8 cellular contexts compared by ENCODE assay signal in the genomic region with DNA sequence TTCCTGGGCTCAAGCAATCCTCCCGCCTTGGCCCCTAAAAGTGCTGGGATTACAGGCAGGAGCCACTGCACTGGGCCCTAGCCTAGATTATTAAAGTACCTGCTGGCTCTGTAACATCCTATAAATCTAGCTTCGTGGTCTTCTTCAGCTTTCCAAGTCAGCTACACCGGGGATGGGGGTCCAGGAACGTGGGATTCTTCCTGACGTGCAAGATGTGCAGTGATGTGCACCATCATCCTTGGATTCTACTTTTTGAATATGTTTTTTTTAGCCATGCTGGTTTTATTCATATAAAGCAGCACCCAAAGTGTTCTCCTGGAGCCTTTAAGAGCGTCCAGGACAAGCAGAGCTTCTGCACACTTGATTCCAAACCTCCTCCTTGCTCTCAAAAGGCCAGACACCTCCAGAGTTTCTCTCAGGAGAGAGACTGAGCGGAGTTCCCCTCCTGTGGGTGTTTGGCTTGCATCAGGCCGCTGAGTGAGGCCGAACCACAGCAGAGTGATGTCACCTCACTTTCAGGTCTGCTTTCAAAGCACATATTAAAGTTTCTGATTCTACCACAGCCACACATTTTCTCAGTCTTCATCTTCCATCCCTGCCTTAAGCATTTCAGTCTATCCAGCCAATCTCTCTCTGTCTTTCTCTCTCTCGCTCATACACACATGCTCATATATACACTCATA. TPM values are rescaled to one million over a fixed set of nuclear protein-coding genes. Genes with fewer than 3 reads are reported as not detected.
DNase-seq lines count a peak whose midpoint lies in the region; ATAC-seq, FAIRE-seq and TF ChIP-seq lines count a peak whose summit lies in the region.

No MANE protein-coding gene starts in this region.

- H3K36me3 Mint-ChIP-seq in activated naive CD8-positive, alpha-beta T cell treated with anti-CD3 and anti-CD28 coated beads for 36 hours = peaks cover 29% of the 10 kb centered on the region

- in situ Hi-C loops in GM13976 (cut with MboI; ENCODE audit: low sequenced_read_pairs, unreplicated experiment) = loop anchor here (10.0 kb wide), 1 partner anchor 188 kb away; a partner anchor contains a TSS

- no peaks in the 10 kb centered on the region for H3K9me3 ChIP-seq in small intestine (ENCODE audit: control insufficient read depth, low read depth)

- H3K27ac ChIP-seq in RWPE1 (peak overlapping the region; percentile 77), small intestine (ENCODE audit: low read depth in 1 of 2, low read length in 1 of 2) (peak overlapping the region; percentile 81 to 83)

- DNase-seq in GM13976 (ENCODE audit: low spot score) (peak; percentile 81), RWPE1 (ENCODE audit: low spot score) (no peak), small intestine (peak; percentile 55), epidermal melanocyte (ENCODE audit: insufficient read length, low spot score) (no peak), NCI-H2081 treated with DMSO at 0.1 percent for 48 hours (lab: John Stamatoyannopoulos, UW) (no peak), GDM1 (lab: John Stamatoyannopoulos, UW) (no peak)
- peak; percentile 86 for DNase-seq in activated naive CD8-positive, alpha-beta T cell treated with anti-CD3 and anti-CD28 coated beads for 36 hours

- 68 to 85% (median 74%) methylated on average over 10 of the region's 10 CpGs for WGBS in small intestine, 3 donors

- CTCF ChIA-PET in RWPE1 (lab: Yijun Ruan, JAX) = interaction anchor here (0.6 kb wide), 1 partner anchor 42 kb away, joined by 3 read pairs; no protein-coding TSS in a partner anchor

- peak overlapping the region; percentile 87 for H3K4me3 Mint-ChIP-seq in activated naive CD8-positive, alpha-beta T cell treated with anti-CD3 and anti-CD28 coated beads for 36 hours

- H3K27ac Mint-ChIP-seq in activated naive CD8-positive, alpha-beta T cell treated with anti-CD3 and anti-CD28 coated beads for 36 hours = peak overlapping the region; percentile 96

- H3K4me1 Mint-ChIP-seq in activated naive CD8-positive, alpha-beta T cell treated with anti-CD3 and anti-CD28 coated beads for 36 hours = peaks cover 71% of the 10 kb centered on the region

- TF ChIP-seq CTCF in GM13976 (IDR thresholded peaks at IDR 0.05; ENCODE audit: borderline replicate concordance, control extremely low read depth, extremely low read depth, insufficient read depth, missing control alignments) (no peak), RWPE1 (conservative IDR thresholded peaks at IDR 0.05; ENCODE audit: low read depth) (no peak)

- ATAC-seq in HG02642 (IDR thresholded peaks at IDR 0.05; ENCODE audit: poor library complexity, unreplicated experiment) = peak; percentile 76

- no peaks in the 10 kb centered on the region for H3K27me3 ChIP-seq in small intestine (ENCODE audit: control insufficient read depth in 2 of 2, insufficient read depth in 2 of 2, low read length in 2 of 2)

- no peak overlapping the region for H3K4me3 ChIP-seq in small intestine (ENCODE audit: low read depth in 1 of 2, low read length in 2 of 2)

- no peak for FAIRE-seq in small intestine (lab: Jason Lieb, UNC)

- peaks cover 5% of the 10 kb centered on the region for H3K9me3 Mint-ChIP-seq in activated naive CD8-positive, alpha-beta T cell treated with anti-CD3 and anti-CD28 coated beads for 36 hours

- H3K27me3 Mint-ChIP-seq in activated naive CD8-positive, alpha-beta T cell treated with anti-CD3 and anti-CD28 coated beads for 36 hours = no peaks in the 10 kb centered on the region

- no peaks in the 10 kb centered on the region for H3K36me3 ChIP-seq in small intestine (ENCODE audit: control insufficient read depth in 2 of 2, insufficient read depth in 2 of 2, low read length in 2 of 2)

- peaks cover 0 to 3% of the 10 kb centered on the region in 2 donors for H3K4me1 ChIP-seq in small intestine (ENCODE audit: control insufficient read depth in 2 of 2, insufficient read depth in 1 of 2, low read depth in 1 of 2, low read length in 1 of 2)

- POLR2A ChIA-PET in RWPE1 (lab: Yijun Ruan, JAX; ENCODE audit: low non-redundant PET) = interaction anchor here (0.6 kb wide), 1 partner anchor 74 kb away, joined by 8 read pairs; no protein-coding TSS in a partner anchor

RNA-seq across cellular contexts. Expression of a gene that starts 33.4 kb away (rescaled TPM):
- total RNA-seq in activated naive CD8-positive, alpha-beta T cell treated with anti-CD3 and anti-CD28 coated beads for 36 hours = 10 to 100 TPM; 13.3 to 14.3 TPM
- 10 to 100 TPM in 2 of 3 donors, 1 to 10 TPM in 1; 7.6 to 21.2 (median 13.2) TPM for polyA plus RNA-seq in small intestine

Comparison
In these comparisons a context has a peak if more than half of its experiments do, and no peak if none do; other contexts are left out.
1. DNase-seq: peak in GM13976 (single experiment), activated naive CD8-positive, alpha-beta T cell treated with anti-CD3 and anti-CD28 coated beads for 36 hours (single experiment) and small intestine (single experiment); none in RWPE1 (single experiment), epidermal melanocyte (single experiment), NCI-H2081 treated with DMSO at 0.1 percent for 48 hours (single experiment) and GDM1 (single experiment).